1 cellular context compared by ENCODE assay signal in the genomic region with DNA sequence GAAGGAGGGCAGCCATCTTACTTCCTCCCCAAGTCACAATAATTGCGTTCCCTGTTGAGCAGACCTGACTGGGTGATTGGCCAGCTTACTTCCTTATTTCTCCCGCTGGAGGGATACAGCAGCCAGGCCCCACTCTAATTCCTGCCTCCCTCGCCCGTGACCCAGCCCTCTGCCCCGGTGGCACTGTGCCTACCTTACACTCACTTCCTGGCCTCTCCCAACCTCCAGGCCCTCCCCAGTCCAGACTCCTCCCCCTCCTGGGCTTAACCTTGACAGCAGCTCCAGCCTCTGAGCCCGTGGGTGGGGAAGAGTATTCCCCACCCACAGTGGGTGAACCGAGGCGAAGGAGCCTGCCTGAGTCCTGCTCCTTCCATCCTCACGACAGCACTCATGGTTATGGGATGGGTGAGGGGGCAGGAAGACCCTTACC.
TF ChIP-seq lines count a peak whose summit lies in the region.

No MANE protein-coding gene starts in this region.

TF ChIP-seq in H1, 55 proteins besides CTCF, POLR2A, EP300 and RAD21 (continued from another document):
- TF ChIP-seq, protein P1, sequence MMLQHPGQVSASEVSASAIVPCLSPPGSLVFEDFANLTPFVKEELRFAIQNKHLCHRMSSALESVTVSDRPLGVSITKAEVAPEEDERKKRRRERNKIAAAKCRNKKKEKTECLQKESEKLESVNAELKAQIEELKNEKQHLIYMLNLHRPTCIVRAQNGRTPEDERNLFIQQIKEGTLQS (IDR thresholded peaks at IDR 0.05; ENCODE audit: insufficient read depth, low read depth, low read length) = no peak
- no peak for TF ChIP-seq CREB1 (IDR thresholded peaks at IDR 0.05)
- TF ChIP-seq, protein P2, sequence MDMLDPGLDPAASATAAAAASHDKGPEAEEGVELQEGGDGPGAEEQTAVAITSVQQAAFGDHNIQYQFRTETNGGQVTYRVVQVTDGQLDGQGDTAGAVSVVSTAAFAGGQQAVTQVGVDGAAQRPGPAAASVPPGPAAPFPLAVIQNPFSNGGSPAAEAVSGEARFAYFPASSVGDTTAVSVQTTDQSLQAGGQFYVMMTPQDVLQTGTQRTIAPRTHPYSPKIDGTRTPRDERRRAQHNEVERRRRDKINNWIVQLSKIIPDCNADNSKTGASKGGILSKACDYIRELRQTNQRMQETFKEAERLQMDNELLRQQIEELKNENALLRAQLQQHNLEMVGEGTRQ (IDR thresholded peaks at IDR 0.05; ENCODE audit: low read length) = no peak
- no peak for TF ChIP-seq HDAC2 (IDR thresholded peaks at IDR 0.05; ENCODE audit: borderline replicate concordance in 1 of 2, low read depth in 2 of 2, low read length in 2 of 2)
- no peak for TF ChIP-seq SIN3A (conservative IDR thresholded peaks at IDR 0.05 in 1 of 2, IDR thresholded peaks at IDR 0.05 in 1 of 2; ENCODE audit: low read depth in 1 of 2, low read length in 2 of 2)
- no peak for TF ChIP-seq CBX8 (IDR thresholded peaks at IDR 0.05; ENCODE audit: borderline replicate concordance, low read depth, low read length)
- no peak for TF ChIP-seq BRCA1 (IDR thresholded peaks at IDR 0.05; ENCODE audit: low read depth, low read length)
- TF ChIP-seq FOSL1 (IDR thresholded peaks at IDR 0.05; ENCODE audit: insufficient read depth, low read depth, low read length) = no peak
- no peak for TF ChIP-seq RBBP5 (IDR thresholded peaks at IDR 0.05; ENCODE audit: borderline replicate concordance, low read depth, low read length)
- no peak for TF ChIP-seq SIX5 (IDR thresholded peaks at IDR 0.05; ENCODE audit: low read depth, low read length)
